In the genomic region with DNA sequence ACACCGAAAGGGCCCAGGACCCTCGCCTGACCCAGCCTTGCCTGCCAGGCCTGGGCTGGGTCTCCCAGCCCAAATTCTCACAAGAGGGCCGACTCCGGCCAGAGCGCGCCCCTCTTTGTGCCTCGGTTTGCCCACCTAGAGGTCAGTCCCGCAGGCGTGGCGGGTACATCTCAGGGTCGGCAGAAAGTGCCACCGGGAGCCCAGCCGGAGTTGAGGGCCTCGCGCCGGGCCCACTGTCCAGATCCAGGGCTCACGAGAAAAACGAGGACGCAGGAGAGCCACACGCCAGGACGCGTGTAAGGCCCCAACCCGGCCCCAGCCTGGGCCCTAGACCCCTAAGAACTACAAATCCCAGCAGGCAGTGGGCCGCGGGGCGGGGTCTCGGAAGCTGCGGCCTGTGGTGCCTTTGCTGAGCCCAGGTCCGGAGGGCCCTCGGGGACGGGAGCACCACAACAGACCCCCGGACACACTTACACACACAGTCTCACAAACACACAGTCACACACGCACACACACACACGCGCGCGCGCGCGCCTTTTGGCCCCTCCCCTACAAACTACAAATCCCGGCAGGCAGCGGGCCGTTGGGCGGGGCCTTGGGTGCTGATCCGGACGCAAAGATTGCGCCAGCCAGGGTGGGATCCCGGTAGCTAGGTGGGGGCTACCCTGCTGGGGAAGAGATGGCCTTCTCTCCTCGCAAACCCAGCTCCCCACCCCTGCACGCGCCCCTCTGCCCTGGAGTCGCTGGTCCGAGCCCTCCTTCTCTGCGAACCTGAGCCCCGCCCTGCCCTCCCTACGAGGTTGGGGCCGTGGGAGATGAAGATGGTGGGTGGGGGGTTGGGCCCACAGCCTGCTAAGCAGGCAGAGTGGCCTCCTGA, we compare ENCODE assay signal across 1 cellular context.
TF ChIP-seq lines count a peak whose summit lies in the region.

A gene (plus strand): TSS at position 583 of the 877 bp plus-strand sequence. CDS start 10,752 bp downstream, outside the sequence.

TF ChIP-seq in GM12878, 131 proteins besides CTCF, POLR2A, EP300 and RAD21 (continued from another document and continues in another):
- TF ChIP-seq, protein P1, sequence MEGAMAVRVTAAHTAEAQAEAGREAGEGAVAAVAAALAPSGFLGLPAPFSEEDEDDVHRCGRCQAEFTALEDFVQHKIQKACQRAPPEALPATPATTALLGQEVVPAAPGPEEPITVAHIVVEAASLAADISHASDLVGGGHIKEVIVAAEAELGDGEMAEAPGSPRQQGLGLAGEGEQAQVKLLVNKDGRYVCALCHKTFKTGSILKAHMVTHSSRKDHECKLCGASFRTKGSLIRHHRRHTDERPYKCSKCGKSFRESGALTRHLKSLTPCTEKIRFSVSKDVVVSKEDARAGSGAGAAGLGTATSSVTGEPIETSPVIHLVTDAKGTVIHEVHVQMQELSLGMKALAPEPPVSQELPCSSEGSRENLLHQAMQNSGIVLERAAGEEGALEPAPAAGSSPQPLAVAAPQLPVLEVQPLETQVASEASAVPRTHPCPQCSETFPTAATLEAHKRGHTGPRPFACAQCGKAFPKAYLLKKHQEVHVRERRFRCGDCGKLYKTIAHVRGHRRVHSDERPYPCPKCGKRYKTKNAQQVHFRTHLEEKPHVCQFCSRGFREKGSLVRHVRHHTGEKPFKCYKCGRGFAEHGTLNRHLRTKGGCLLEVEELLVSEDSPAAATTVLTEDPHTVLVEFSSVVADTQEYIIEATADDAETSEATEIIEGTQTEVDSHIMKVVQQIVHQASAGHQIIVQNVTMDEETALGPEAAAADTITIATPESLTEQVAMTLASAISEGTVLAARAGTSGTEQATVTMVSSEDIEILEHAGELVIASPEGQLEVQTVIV (IDR thresholded peaks at IDR 0.05; ENCODE audit: borderline replicate concordance, partially characterized antibody): peak; percentile 78
- TF ChIP-seq CREM (IDR thresholded peaks at IDR 0.05; ENCODE audit: low read depth): peak; percentile 77; the same call in 1 of the 2 replicates
- peak; percentile 77; the same call in 1 of the 2 replicates for TF ChIP-seq STAT1 (conservative IDR thresholded peaks at IDR 0.05)
- no peak for TF ChIP-seq CHD1 (IDR thresholded peaks at IDR 0.05; ENCODE audit: low read depth, low read length)
- TF ChIP-seq KDM1A (IDR thresholded peaks at IDR 0.05; ENCODE audit: borderline replicate concordance): no peak
- peak; percentile 75 for TF ChIP-seq CREB1 (IDR thresholded peaks at IDR 0.05; ENCODE audit: low read depth)
- TF ChIP-seq, protein P2, sequence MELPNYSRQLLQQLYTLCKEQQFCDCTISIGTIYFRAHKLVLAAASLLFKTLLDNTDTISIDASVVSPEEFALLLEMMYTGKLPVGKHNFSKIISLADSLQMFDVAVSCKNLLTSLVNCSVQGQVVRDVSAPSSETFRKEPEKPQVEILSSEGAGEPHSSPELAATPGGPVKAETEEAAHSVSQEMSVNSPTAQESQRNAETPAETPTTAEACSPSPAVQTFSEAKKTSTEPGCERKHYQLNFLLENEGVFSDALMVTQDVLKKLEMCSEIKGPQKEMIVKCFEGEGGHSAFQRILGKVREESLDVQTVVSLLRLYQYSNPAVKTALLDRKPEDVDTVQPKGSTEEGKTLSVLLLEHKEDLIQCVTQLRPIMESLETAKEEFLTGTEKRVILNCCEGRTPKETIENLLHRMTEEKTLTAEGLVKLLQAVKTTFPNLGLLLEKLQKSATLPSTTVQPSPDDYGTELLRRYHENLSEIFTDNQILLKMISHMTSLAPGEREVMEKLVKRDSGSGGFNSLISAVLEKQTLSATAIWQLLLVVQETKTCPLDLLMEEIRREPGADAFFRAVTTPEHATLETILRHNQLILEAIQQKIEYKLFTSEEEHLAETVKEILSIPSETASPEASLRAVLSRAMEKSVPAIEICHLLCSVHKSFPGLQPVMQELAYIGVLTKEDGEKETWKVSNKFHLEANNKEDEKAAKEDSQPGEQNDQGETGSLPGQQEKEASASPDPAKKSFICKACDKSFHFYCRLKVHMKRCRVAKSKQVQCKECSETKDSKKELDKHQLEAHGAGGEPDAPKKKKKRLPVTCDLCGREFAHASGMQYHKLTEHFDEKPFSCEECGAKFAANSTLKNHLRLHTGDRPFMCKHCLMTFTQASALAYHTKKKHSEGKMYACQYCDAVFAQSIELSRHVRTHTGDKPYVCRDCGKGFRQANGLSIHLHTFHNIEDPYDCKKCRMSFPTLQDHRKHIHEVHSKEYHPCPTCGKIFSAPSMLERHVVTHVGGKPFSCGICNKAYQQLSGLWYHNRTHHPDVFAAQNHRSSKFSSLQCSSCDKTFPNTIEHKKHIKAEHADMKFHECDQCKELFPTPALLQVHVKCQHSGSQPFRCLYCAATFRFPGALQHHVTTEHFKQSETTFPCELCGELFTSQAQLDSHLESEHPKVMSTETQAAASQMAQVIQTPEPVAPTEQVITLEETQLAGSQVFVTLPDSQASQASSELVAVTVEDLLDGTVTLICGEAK (IDR thresholded peaks at IDR 0.05; ENCODE audit: borderline replicate concordance): peak; percentile 73
- TF ChIP-seq ZNF24 (IDR thresholded peaks at IDR 0.05): no peak
- TF ChIP-seq, protein P3, sequence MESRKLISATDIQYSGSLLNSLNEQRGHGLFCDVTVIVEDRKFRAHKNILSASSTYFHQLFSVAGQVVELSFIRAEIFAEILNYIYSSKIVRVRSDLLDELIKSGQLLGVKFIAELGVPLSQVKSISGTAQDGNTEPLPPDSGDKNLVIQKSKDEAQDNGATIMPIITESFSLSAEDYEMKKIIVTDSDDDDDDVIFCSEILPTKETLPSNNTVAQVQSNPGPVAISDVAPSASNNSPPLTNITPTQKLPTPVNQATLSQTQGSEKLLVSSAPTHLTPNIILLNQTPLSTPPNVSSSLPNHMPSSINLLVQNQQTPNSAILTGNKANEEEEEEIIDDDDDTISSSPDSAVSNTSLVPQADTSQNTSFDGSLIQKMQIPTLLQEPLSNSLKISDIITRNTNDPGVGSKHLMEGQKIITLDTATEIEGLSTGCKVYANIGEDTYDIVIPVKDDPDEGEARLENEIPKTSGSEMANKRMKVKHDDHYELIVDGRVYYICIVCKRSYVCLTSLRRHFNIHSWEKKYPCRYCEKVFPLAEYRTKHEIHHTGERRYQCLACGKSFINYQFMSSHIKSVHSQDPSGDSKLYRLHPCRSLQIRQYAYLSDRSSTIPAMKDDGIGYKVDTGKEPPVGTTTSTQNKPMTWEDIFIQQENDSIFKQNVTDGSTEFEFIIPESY (IDR thresholded peaks at IDR 0.05): peak; percentile 16; the same call in 1 of the 2 replicates
- TF ChIP-seq ESRRA (IDR thresholded peaks at IDR 0.05; ENCODE audit: low read length): no peak
- TF ChIP-seq, protein P4, sequence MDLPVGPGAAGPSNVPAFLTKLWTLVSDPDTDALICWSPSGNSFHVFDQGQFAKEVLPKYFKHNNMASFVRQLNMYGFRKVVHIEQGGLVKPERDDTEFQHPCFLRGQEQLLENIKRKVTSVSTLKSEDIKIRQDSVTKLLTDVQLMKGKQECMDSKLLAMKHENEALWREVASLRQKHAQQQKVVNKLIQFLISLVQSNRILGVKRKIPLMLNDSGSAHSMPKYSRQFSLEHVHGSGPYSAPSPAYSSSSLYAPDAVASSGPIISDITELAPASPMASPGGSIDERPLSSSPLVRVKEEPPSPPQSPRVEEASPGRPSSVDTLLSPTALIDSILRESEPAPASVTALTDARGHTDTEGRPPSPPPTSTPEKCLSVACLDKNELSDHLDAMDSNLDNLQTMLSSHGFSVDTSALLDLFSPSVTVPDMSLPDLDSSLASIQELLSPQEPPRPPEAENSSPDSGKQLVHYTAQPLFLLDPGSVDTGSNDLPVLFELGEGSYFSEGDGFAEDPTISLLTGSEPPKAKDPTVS (IDR thresholded peaks at IDR 0.05; ENCODE audit: low read depth, low read length): no peak; the same call in 1 of the 2 replicates
- peak; percentile 39; the same call in 1 of the 2 replicates for TF ChIP-seq POLR2AphosphoS5 (IDR thresholded peaks at IDR 0.05; ENCODE audit: low read length)
- TF ChIP-seq SREBF2 (IDR thresholded peaks at IDR 0.05; ENCODE audit: low read length): no peak
- TF ChIP-seq, protein P5, sequence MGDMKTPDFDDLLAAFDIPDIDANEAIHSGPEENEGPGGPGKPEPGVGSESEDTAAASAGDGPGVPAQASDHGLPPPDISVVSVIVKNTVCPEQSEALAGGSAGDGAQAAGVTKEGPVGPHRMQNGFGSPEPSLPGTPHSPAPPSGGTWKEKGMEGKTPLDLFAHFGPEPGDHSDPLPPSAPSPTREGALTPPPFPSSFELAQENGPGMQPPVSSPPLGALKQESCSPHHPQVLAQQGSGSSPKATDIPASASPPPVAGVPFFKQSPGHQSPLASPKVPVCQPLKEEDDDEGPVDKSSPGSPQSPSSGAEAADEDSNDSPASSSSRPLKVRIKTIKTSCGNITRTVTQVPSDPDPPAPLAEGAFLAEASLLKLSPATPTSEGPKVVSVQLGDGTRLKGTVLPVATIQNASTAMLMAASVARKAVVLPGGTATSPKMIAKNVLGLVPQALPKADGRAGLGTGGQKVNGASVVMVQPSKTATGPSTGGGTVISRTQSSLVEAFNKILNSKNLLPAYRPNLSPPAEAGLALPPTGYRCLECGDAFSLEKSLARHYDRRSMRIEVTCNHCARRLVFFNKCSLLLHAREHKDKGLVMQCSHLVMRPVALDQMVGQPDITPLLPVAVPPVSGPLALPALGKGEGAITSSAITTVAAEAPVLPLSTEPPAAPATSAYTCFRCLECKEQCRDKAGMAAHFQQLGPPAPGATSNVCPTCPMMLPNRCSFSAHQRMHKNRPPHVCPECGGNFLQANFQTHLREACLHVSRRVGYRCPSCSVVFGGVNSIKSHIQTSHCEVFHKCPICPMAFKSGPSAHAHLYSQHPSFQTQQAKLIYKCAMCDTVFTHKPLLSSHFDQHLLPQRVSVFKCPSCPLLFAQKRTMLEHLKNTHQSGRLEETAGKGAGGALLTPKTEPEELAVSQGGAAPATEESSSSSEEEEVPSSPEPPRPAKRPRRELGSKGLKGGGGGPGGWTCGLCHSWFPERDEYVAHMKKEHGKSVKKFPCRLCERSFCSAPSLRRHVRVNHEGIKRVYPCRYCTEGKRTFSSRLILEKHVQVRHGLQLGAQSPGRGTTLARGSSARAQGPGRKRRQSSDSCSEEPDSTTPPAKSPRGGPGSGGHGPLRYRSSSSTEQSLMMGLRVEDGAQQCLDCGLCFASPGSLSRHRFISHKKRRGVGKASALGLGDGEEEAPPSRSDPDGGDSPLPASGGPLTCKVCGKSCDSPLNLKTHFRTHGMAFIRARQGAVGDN (IDR thresholded peaks at IDR 0.05): peak; percentile 89
- TF ChIP-seq, protein P6, sequence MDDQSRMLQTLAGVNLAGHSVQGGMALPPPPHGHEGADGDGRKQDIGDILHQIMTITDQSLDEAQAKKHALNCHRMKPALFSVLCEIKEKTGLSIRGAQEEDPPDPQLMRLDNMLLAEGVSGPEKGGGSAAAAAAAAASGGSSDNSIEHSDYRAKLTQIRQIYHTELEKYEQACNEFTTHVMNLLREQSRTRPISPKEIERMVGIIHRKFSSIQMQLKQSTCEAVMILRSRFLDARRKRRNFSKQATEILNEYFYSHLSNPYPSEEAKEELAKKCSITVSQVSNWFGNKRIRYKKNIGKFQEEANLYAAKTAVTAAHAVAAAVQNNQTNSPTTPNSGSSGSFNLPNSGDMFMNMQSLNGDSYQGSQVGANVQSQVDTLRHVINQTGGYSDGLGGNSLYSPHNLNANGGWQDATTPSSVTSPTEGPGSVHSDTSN (IDR thresholded peaks at IDR 0.05; ENCODE audit: insufficient replicate concordance, low read depth, low read length): no peak
- 0 out of 4 replicates have a peak, but pooled peaks of 1 of the 2 experiments have one; percentile 25 for TF ChIP-seq BHLHE40 (IDR thresholded peaks at IDR 0.05; ENCODE audit: borderline replicate concordance in 1 of 2, low read depth in 2 of 2, low read length in 1 of 2)
- TF ChIP-seq, protein P7, sequence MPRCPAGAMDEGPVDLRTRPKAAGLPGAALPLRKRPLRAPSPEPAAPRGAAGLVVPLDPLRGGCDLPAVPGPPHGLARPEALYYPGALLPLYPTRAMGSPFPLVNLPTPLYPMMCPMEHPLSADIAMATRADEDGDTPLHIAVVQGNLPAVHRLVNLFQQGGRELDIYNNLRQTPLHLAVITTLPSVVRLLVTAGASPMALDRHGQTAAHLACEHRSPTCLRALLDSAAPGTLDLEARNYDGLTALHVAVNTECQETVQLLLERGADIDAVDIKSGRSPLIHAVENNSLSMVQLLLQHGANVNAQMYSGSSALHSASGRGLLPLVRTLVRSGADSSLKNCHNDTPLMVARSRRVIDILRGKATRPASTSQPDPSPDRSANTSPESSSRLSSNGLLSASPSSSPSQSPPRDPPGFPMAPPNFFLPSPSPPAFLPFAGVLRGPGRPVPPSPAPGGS (IDR thresholded peaks at IDR 0.05; ENCODE audit: borderline replicate concordance, insufficient read depth, low read depth, low read length, poor library complexity, severe bottlenecking): no peak
- 0 out of 2 replicates have a peak, but pooled peaks have one; percentile 6 for TF ChIP-seq MXI1 (IDR thresholded peaks at IDR 0.05; ENCODE audit: low read depth, low read length)
- TF ChIP-seq NR2C1 (IDR thresholded peaks at IDR 0.05): peak; percentile 89
- no peak for TF ChIP-seq TCF12 (IDR thresholded peaks at IDR 0.05; ENCODE audit: low read depth, low read length)
- TF ChIP-seq NFIC (IDR thresholded peaks at IDR 0.05; ENCODE audit: low read depth, low read length): no peak
- TF ChIP-seq TAF1 (IDR thresholded peaks at IDR 0.05; ENCODE audit: borderline replicate concordance, low read depth, low read length): peak; percentile 14; the same call in 1 of the 2 replicates
- TF ChIP-seq TARDBP (IDR thresholded peaks at IDR 0.05; ENCODE audit: borderline replicate concordance): peak; percentile 77
- TF ChIP-seq DPF2 (IDR thresholded peaks at IDR 0.05): no peak; the same call in 1 of the 2 replicates
- 0 out of 4 replicates have a peak, but pooled peaks of 1 of the 2 experiments have one; percentile 47 for TF ChIP-seq CEBPB (IDR thresholded peaks at IDR 0.05; ENCODE audit: borderline replicate concordance in 1 of 2, low read depth in 2 of 2, low read length in 2 of 2)
- no peak for TF ChIP-seq CHD4 (IDR thresholded peaks at IDR 0.05)
- TF ChIP-seq, protein P8, sequence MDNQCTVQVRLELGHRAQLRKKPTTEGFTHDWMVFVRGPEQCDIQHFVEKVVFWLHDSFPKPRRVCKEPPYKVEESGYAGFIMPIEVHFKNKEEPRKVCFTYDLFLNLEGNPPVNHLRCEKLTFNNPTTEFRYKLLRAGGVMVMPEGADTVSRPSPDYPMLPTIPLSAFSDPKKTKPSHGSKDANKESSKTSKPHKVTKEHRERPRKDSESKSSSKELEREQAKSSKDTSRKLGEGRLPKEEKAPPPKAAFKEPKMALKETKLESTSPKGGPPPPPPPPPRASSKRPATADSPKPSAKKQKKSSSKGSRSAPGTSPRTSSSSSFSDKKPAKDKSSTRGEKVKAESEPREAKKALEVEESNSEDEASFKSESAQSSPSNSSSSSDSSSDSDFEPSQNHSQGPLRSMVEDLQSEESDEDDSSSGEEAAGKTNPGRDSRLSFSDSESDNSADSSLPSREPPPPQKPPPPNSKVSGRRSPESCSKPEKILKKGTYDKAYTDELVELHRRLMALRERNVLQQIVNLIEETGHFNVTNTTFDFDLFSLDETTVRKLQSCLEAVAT (IDR thresholded peaks at IDR 0.05): peak; percentile 99
- no peak for TF ChIP-seq ETV6 (conservative IDR thresholded peaks at IDR 0.05 in 1 of 2, IDR thresholded peaks at IDR 0.05 in 1 of 2; ENCODE audit: borderline replicate concordance in 1 of 2, low read depth in 1 of 2)
- TF ChIP-seq SRF (IDR thresholded peaks at IDR 0.05; ENCODE audit: low read depth in 2 of 2, low read length in 2 of 2): no peak
